8 cellular contexts compared by ENCODE assay signal in the genomic region with DNA sequence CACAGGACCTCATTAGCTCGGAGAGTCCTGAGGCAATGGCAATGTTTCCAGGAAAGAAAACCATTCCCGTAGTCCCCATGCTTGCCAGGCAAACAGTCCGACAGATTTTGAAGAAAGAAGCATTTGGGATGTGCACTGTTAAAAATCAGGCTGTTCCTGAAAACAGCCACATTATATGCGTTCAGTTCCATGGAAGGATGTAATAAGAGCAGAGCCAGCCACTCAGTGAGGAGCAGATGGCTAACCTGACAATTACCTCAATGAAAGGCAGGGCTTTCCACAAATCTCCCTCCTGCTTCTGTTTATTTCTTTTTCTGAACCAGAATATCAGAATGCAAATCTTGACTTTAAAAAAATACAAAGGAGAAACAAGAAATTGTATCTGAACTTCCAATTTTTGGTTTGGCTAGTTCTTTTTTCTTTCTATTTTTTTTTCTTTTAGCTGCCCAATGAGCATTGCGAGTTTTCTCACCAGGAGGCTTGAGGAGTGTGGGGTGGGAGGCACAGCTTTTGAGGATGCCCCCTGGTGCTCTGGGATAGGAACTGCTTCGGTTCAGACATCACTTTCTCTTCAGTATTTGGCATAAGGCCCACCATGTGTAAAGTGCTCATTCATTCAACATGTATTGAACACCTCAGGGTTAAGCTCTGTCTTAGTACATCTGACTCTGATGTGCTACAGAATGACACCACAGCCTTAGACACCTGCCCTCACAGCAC.
DNase-seq lines count a peak whose midpoint lies in the region; ATAC-seq and TF ChIP-seq lines count a peak whose summit lies in the region.

No MANE protein-coding gene starts in this region.

- no peak overlapping the region for H3K4me3 Mint-ChIP-seq in activated CD4-positive, alpha-beta memory T cell treated with anti-CD3 and anti-CD28 coated beads, Interleukin-2, amount 10 ng/mL, durations not matched to agents 7 days and 5 days

- no peak overlapping the region for H2BK12ac ChIP-seq in neuronal stem cell (ENCODE audit: low read length)

- H4K8ac ChIP-seq in neuronal stem cell (ENCODE audit: low read depth, low read length): no peak overlapping the region

- H2BK120ac ChIP-seq in neuronal stem cell (ENCODE audit: low read depth, low read length): no peak overlapping the region

- peaks cover 3 to 10% of the 10 kb centered on the region in 2 donors for H3K36me3 ChIP-seq in neuronal stem cell (replicated peaks in 1 of 2; ENCODE audit: control insufficient read depth in 2 of 2, insufficient read depth in 2 of 2, low read length in 2 of 2)

- H2AK5ac ChIP-seq in neuronal stem cell (ENCODE audit: low read depth, low read length): no peak overlapping the region

- no peak overlapping the region for H3K27ac Mint-ChIP-seq in activated CD4-positive, alpha-beta memory T cell treated with anti-CD3 and anti-CD28 coated beads, Interleukin-2, amount 10 ng/mL, durations not matched to agents 7 days and 5 days

- no peak overlapping the region for H3K4me2 ChIP-seq in neuronal stem cell (ENCODE audit: insufficient read depth, low read length, poor library complexity, severe bottlenecking)

- H3K14ac ChIP-seq in neuronal stem cell (ENCODE audit: low read length): no peak overlapping the region

- H2BK15ac ChIP-seq in neuronal stem cell (ENCODE audit: low read length): no peak overlapping the region

- TF ChIP-seq CTCF in coronary artery (IDR thresholded peaks at IDR 0.05): no peak

- H3K9me3 ChIP-seq in neuronal stem cell (replicated peaks in 1 of 2; ENCODE audit: control insufficient read depth in 2 of 2, insufficient read depth in 1 of 2, low read depth in 1 of 2, low read length in 2 of 2): no peaks in the 10 kb centered on the region

- H3K18ac ChIP-seq in neuronal stem cell (ENCODE audit: low read length): no peak overlapping the region

- H3K79me1 ChIP-seq in neuronal stem cell (ENCODE audit: low read depth, low read length): no peaks in the 10 kb centered on the region

- no peaks in the 10 kb centered on the region for H3K36me3 Mint-ChIP-seq in activated CD4-positive, alpha-beta memory T cell treated with anti-CD3 and anti-CD28 coated beads, Interleukin-2, amount 10 ng/mL, durations not matched to agents 7 days and 5 days (ENCODE audit: low read depth)

- peak; percentile 72 for DNase-seq in COLO829 (ENCODE audit: low spot score)
- DNase-seq in NCI-H526 treated with DMSO at 0.1 percent for 48 hours (lab: John Stamatoyannopoulos, UW): peak; percentile 38
- DNase-seq in activated CD4-positive, alpha-beta memory T cell treated with anti-CD3 and anti-CD28 coated beads, Interleukin-2, amount 10 ng/mL, durations not matched to agents 7 days and 5 days: peak; percentile 45
- peak; percentile 20 for DNase-seq in neuronal stem cell (ENCODE audit: low spot score)
- DNase-seq in coronary artery (ENCODE audit: low spot score): no peak

- ATAC-seq in GM19395 (IDR thresholded peaks at IDR 0.05; ENCODE audit: unreplicated experiment) (peak; percentile 78), HG03378 (IDR thresholded peaks at IDR 0.05; ENCODE audit: unreplicated experiment) (peak; percentile 92), esophagus mucosa (peak; percentile 69)

- H2AFZ ChIP-seq in neuronal stem cell (ENCODE audit: low read length): no peak overlapping the region

- POLR2A ChIA-PET in activated CD4-positive, alpha-beta memory T cell treated with anti-CD3 and anti-CD28 coated beads, Interleukin-2, amount 10 ng/mL, durations not matched to agents 7 days and 5 days (lab: Charles Lee): interaction anchor here (0.7 kb wide), 1 partner anchor 31 kb away, joined by 3 read pairs; no protein-coding TSS in a partner anchor

- H2BK5ac ChIP-seq in neuronal stem cell (ENCODE audit: low read length): no peak overlapping the region

- H4K91ac ChIP-seq in neuronal stem cell (ENCODE audit: low read depth, low read length, poor library complexity): no peak overlapping the region

- H3K27me3 ChIP-seq in neuronal stem cell (ENCODE audit: control insufficient read depth in 3 of 3, insufficient read depth in 3 of 3, low read depth in 1 of 3, low read length in 3 of 3): no peaks in the 10 kb centered on the region

- CTCF ChIA-PET in activated CD4-positive, alpha-beta memory T cell treated with anti-CD3 and anti-CD28 coated beads, Interleukin-2, amount 10 ng/mL, durations not matched to agents 7 days and 5 days (lab: Charles Lee): interaction anchor here (0.8 to 3.4 kb wide), 9 partner anchors 9 to 69 kb away, joined by 3 to 20 read pairs (median 4); no protein-coding TSS in a partner anchor

- H3K4me1 ChIP-seq in neuronal stem cell (ENCODE audit: control insufficient read depth in 2 of 2, insufficient read depth in 1 of 2, low read depth in 1 of 2, low read length in 2 of 2): no peaks in the 10 kb centered on the region

- peaks cover 6% of the 10 kb centered on the region for H3K4me1 Mint-ChIP-seq in activated CD4-positive, alpha-beta memory T cell treated with anti-CD3 and anti-CD28 coated beads, Interleukin-2, amount 10 ng/mL, durations not matched to agents 7 days and 5 days

- no peak overlapping the region for H3K23ac ChIP-seq in neuronal stem cell (ENCODE audit: low read depth, low read length, poor library complexity)

- H3K9ac ChIP-seq in neuronal stem cell (ENCODE audit: low read depth, low read length, poor library complexity): no peak overlapping the region

- H3K27ac ChIP-seq in neuronal stem cell (replicated peaks; ENCODE audit: low read length): no peak overlapping the region
- H3K27ac ChIP-seq in coronary artery: no peak overlapping the region

- H3K4ac ChIP-seq in neuronal stem cell (ENCODE audit: low read length): no peak overlapping the region

- H3K4me3 ChIP-seq in neuronal stem cell (ENCODE audit: low read length in 2 of 2): no peak overlapping the region
- H3K4me3 ChIP-seq in coronary artery: no peak overlapping the region

- H3K27me3 Mint-ChIP-seq in activated CD4-positive, alpha-beta memory T cell treated with anti-CD3 and anti-CD28 coated beads, Interleukin-2, amount 10 ng/mL, durations not matched to agents 7 days and 5 days: no peaks in the 10 kb centered on the region

- no CpG with 5 or more reads among the region's 6 CpGs for WGBS in neuronal stem cell (ENCODE audit: extremely low coverage in 2 of 2, insufficient read length in 2 of 2, insufficient replicate concordance in 1 of 2), 2 donors

- H3K9me3 Mint-ChIP-seq in activated CD4-positive, alpha-beta memory T cell treated with anti-CD3 and anti-CD28 coated beads, Interleukin-2, amount 10 ng/mL, durations not matched to agents 7 days and 5 days: no peaks in the 10 kb centered on the region
